16 cellular contexts compared by ENCODE assay signal in the genomic region with DNA sequence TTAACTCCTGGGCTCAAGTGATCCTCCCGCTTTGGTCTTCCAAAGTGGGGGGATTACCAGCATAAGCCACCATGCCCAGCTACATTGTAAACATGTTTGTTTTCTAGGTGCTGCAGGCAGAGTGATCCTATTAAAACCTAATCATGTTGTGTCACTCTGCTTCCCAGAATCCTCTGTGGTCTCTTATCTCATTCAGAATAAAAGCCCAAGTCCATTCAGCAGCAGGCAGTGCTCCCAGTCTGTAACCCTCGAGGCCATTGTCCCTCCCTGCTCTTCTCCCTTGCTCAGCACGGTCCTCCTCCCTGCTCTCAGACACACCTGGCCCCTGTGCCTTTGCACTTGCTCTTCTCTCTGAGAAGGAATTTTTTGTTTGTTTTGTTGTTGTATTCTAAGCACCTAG. TPM values are rescaled to one million over a fixed set of nuclear protein-coding genes. Genes with fewer than 3 reads are reported as not detected.
DNase-seq lines count a peak whose midpoint lies in the region; ATAC-seq and FAIRE-seq lines count a peak whose summit lies in the region.
"Had no signal": no experiment of that assay in that cellular context is flagged by ENCODE, and none has a peak within 500 bp of the region (broad histone marks: within the 10 kb centered on the region; RNA-seq: fewer than 3 reads in every experiment).

No MANE protein-coding gene starts in this region.

- H3K27ac ChIP-seq in CD4-positive, CD25-positive, alpha-beta regulatory T cell (ENCODE audit: insufficient read depth, low read length, poor library complexity, severe bottlenecking) = peak overlapping the region; percentile 1
- no peak overlapping the region for H3K27ac ChIP-seq in CD4-positive, alpha-beta memory T cell (ENCODE audit: low read depth, low read length)

- FAIRE-seq in frontal cortex (lab: Jason Lieb, UNC) = no peak
- FAIRE-seq: GM18507, HTR-8/SVneo had no signal

- POLR2A ChIA-PET in CD4-positive, alpha-beta memory T cell (lab: Charles Lee; ENCODE audit: partially characterized antibody) = interaction anchor here (1.7 kb wide), 1 partner anchor 11 kb away, joined by 6 read pairs; the partner anchor contains the start of gene CABYR

- H3K9me3 Mint-ChIP-seq in CD4-positive, CD25-positive, alpha-beta regulatory T cell = no peaks in the 10 kb centered on the region
- H3K9me3 Mint-ChIP-seq in CD4-positive, alpha-beta memory T cell = no peaks in the 10 kb centered on the region
- H3K9me3 Mint-ChIP-seq in memory B cell = no peaks in the 10 kb centered on the region

- H3K9me3 ChIP-seq in CD4-positive, CD25-positive, alpha-beta regulatory T cell (ENCODE audit: control insufficient read depth in 2 of 2, low read length in 2 of 2) = no peaks in the 10 kb centered on the region
- H3K9me3 ChIP-seq in CD4-positive, alpha-beta memory T cell (ENCODE audit: control insufficient read depth in 1 of 2, low read length in 2 of 2) = no peaks in the 10 kb centered on the region
- H3K9me3 ChIP-seq: HAP-1 had no signal

- intact Hi-C loops in CD4-positive, alpha-beta memory T cell (cut with micrococcal nuclease) = no loop called here

- ATAC-seq in CD4-positive, CD25-positive, alpha-beta regulatory T cell (ENCODE audit: low read depth in 2 of 2) = no peak
- ATAC-seq in memory B cell (ENCODE audit: low read depth) = no peak
- ATAC-seq in GM21825 (IDR thresholded peaks at IDR 0.05; ENCODE audit: unreplicated experiment) = no peak
- ATAC-seq in GM19395 (IDR thresholded peaks at IDR 0.05; ENCODE audit: unreplicated experiment) = no peak

- H3K27ac Mint-ChIP-seq in CD4-positive, CD25-positive, alpha-beta regulatory T cell = peak overlapping the region in 2 of 3 donors; percentile 38 to 55
- H3K27ac Mint-ChIP-seq in CD4-positive, alpha-beta memory T cell = peak overlapping the region in 6 of 7 donors; percentile 2 to 93 (median 65)
- peak overlapping the region; percentile 42 for H3K27ac Mint-ChIP-seq in memory B cell
- H3K27ac Mint-ChIP-seq: B cell had no signal

- H3K4me1 Mint-ChIP-seq in CD4-positive, CD25-positive, alpha-beta regulatory T cell = peaks cover 0 to 14% (median 9%) of the 10 kb centered on the region in 4 donors
- H3K4me1 Mint-ChIP-seq in CD4-positive, alpha-beta memory T cell = peaks cover 0 to 10% (median 3%) of the 10 kb centered on the region in 4 donors
- H3K4me1 Mint-ChIP-seq in memory B cell = no peaks in the 10 kb centered on the region
- H3K4me1 Mint-ChIP-seq: B cell had no signal

- DNase-seq in CD4-positive, CD25-positive, alpha-beta regulatory T cell = no peak
- no peak for DNase-seq in CD4-positive, alpha-beta memory T cell
- peak; percentile 97 for DNase-seq in NCI-H82 (lab: John Stamatoyannopoulos, UW)
- no peak for DNase-seq in memory B cell (ENCODE audit: low spot score in 2 of 2)
- DNase-seq in frontal cortex (ENCODE audit: low spot score in 2 of 2) = no peak
- DNase-seq: MV-4-11, NCI-H1417 treated with DMSO at 0.1 percent for 48 hours, NCI-H2081, NCI-H2227 treated with DMSO at 0.1 percent for 48 hours, NCI-H526 had no signal

- H3K4me1 ChIP-seq in CD4-positive, CD25-positive, alpha-beta regulatory T cell (ENCODE audit: control insufficient read depth, insufficient read depth, low read length, poor library complexity, severe bottlenecking) = no peaks in the 10 kb centered on the region
- H3K4me1 ChIP-seq in CD4-positive, alpha-beta memory T cell (ENCODE audit: insufficient read depth, low read length) = no peaks in the 10 kb centered on the region
- H3K4me1 ChIP-seq: HAP-1 had no signal

- no peaks in the 10 kb centered on the region for H3K27me3 ChIP-seq in CD4-positive, CD25-positive, alpha-beta regulatory T cell (ENCODE audit: control insufficient read depth, insufficient read depth, low read length)
- H3K27me3 ChIP-seq in CD4-positive, alpha-beta memory T cell (ENCODE audit: insufficient read depth, low read length) = no peaks in the 10 kb centered on the region

- H3K27me3 Mint-ChIP-seq in CD4-positive, CD25-positive, alpha-beta regulatory T cell = no peaks in the 10 kb centered on the region
- H3K27me3 Mint-ChIP-seq in CD4-positive, alpha-beta memory T cell = no peaks in the 10 kb centered on the region
- H3K27me3 Mint-ChIP-seq in memory B cell = no peaks in the 10 kb centered on the region
- H3K27me3 Mint-ChIP-seq: B cell had no signal

- CTCF ChIA-PET in CD4-positive, alpha-beta memory T cell (lab: Charles Lee; ENCODE audit: partially characterized antibody) = interaction anchor here (0.6 to 1.0 kb wide), 2 partner anchors 97 to 586 kb away, joined by 3 read pairs; no protein-coding TSS in a partner anchor

- H3K4me3 ChIP-seq in CD4-positive, CD25-positive, alpha-beta regulatory T cell (ENCODE audit: low read depth, low read length) = no peak overlapping the region
- H3K4me3 ChIP-seq in CD4-positive, alpha-beta memory T cell (ENCODE audit: low read length in 2 of 2) = no peak overlapping the region
- H3K4me3 ChIP-seq: HAP-1 had no signal

- H3K36me3 ChIP-seq in CD4-positive, CD25-positive, alpha-beta regulatory T cell (ENCODE audit: control insufficient read depth, insufficient read depth, low read length) = peaks cover 92% of the 10 kb centered on the region
- H3K36me3 ChIP-seq in CD4-positive, alpha-beta memory T cell (ENCODE audit: insufficient read depth, low read length) = peaks cover 82% of the 10 kb centered on the region

- H3K36me3 Mint-ChIP-seq in CD4-positive, CD25-positive, alpha-beta regulatory T cell = peaks cover 49% of the 10 kb centered on the region
- peaks cover 64 to 80% of the 10 kb centered on the region in 2 donors for H3K36me3 Mint-ChIP-seq in CD4-positive, alpha-beta memory T cell
- H3K36me3 Mint-ChIP-seq in memory B cell = peaks cover 27% of the 10 kb centered on the region

- no peak overlapping the region for H3K4me3 Mint-ChIP-seq in CD4-positive, CD25-positive, alpha-beta regulatory T cell
- no peak overlapping the region for H3K4me3 Mint-ChIP-seq in CD4-positive, alpha-beta memory T cell
- H3K4me3 Mint-ChIP-seq in memory B cell = no peak overlapping the region
- H3K4me3 Mint-ChIP-seq: B cell had no signal

RNA-seq across cellular contexts. Expression of gene CABYR, which starts 11.1 kb away (rescaled TPM):
- 1.2 TPM for total RNA-seq in CD4-positive, CD25-positive, alpha-beta regulatory T cell
- under 1 TPM in 2 of 4 donors, not detected in 2; 0.19 to 0.56 TPM for polyA plus RNA-seq in CD4-positive, CD25-positive, alpha-beta regulatory T cell
- total RNA-seq in CD4-positive, alpha-beta memory T cell = 1 to 10 TPM; 1.3 to 2.2 TPM
- polyA plus RNA-seq in CD4-positive, alpha-beta memory T cell = under 1 TPM; 0.36 to 0.48 TPM
- 24.1 TPM for total RNA-seq in frontal cortex
